11 cellular contexts compared by ENCODE assay signal in genomic region chr17:74768763-74769114, GRCh38. TPM values are rescaled to one million over a fixed set of nuclear protein-coding genes. Genes with fewer than 3 reads are reported as not detected.
DNase-seq lines count a peak whose midpoint lies in the region; ATAC-seq lines count a peak whose summit lies in the region.
"Had no signal": no experiment of that assay in that cellular context is flagged by ENCODE, and none has a peak within 500 bp of the region (broad histone marks: within the 10 kb centered on the region; RNA-seq: fewer than 3 reads in every experiment).

No MANE protein-coding gene starts in this region.

- H3K4me3 Mint-ChIP-seq in stimulated activated naive CD8-positive, alpha-beta T cell treated with anti-CD3 and anti-CD28 coated beads, Interleukin-15, Interleukin-2, amounts not matched to agents 100 ng/mL and 50 ng/mL, for 24 hours, result no peak overlapping the region
- H3K4me3 Mint-ChIP-seq in naive thymus-derived CD4-positive, alpha-beta T cell, result no peak overlapping the region

- no peak for ATAC-seq in stimulated activated naive CD8-positive, alpha-beta T cell treated with anti-CD3 and anti-CD28 coated beads, Interleukin-15, Interleukin-2, amounts not matched to agents 100 U/mL and 50 U/mL, for 24 hours
- no peak for ATAC-seq in naive thymus-derived CD4-positive, alpha-beta T cell
- no peak for ATAC-seq in GM21717 (IDR thresholded peaks at IDR 0.05; ENCODE audit: unreplicated experiment)
- no peak for ATAC-seq in esophagus mucosa
- ATAC-seq: activated CD4-positive, CD25-positive, alpha-beta regulatory T cell treated with anti-CD3 and anti-CD28 coated beads, Interleukin-2, amount 50 U/mL, for 24 hours had no signal

- CTCF ChIA-PET in naive thymus-derived CD4-positive, alpha-beta T cell (lab: Charles Lee), result interaction anchor here (1.2 to 11.7 kb wide), 5 partner anchors 13 to 112 kb away, joined by 3 to 165 read pairs (median 34); no protein-coding TSS in a partner anchor

- H3K27ac Mint-ChIP-seq in stimulated activated naive CD8-positive, alpha-beta T cell treated with anti-CD3 and anti-CD28 coated beads, Interleukin-15, Interleukin-2, amounts not matched to agents 100 ng/mL and 50 ng/mL, for 24 hours, result peak overlapping the region; percentile 79
- peak overlapping the region in 8 of 9 donors; percentile 57 to 93 (median 74) for H3K27ac Mint-ChIP-seq in naive thymus-derived CD4-positive, alpha-beta T cell

- H3K4me1 Mint-ChIP-seq in stimulated activated naive CD8-positive, alpha-beta T cell treated with anti-CD3 and anti-CD28 coated beads, Interleukin-15, Interleukin-2, amounts not matched to agents 100 ng/mL and 50 ng/mL, for 24 hours (ENCODE audit: low read depth), result peaks cover 18% of the 10 kb centered on the region
- peaks cover 7 to 38% (median 27%) of the 10 kb centered on the region in 7 donors for H3K4me1 Mint-ChIP-seq in naive thymus-derived CD4-positive, alpha-beta T cell

- POLR2A ChIA-PET in naive thymus-derived CD4-positive, alpha-beta T cell (lab: Charles Lee), result interaction anchor here (3.5 to 16.9 kb wide), 2 partner anchors 15 to 31 kb away, joined by 20 to 372 read pairs; partner anchors contain the start of genes NHERF1 and RAB37

- peak overlapping the region; percentile 19 for H3K27ac ChIP-seq in naive thymus-derived CD4-positive, alpha-beta T cell (ENCODE audit: low read depth, low read length)

- H3K36me3 ChIP-seq in naive thymus-derived CD4-positive, alpha-beta T cell (ENCODE audit: control insufficient read depth in 2 of 3, insufficient read depth in 3 of 3, low read length in 3 of 3), result peaks cover 12 to 97% (median 28%) of the 10 kb centered on the region in 3 experiments

- H3K9me3 ChIP-seq in naive thymus-derived CD4-positive, alpha-beta T cell (ENCODE audit: control insufficient read depth in 2 of 3, low read length in 3 of 3), result no peaks in the 10 kb centered on the region
- H3K9me3 ChIP-seq: BE2C had no signal

- no peak for DNase-seq in stimulated activated naive CD8-positive, alpha-beta T cell treated with anti-CD3 and anti-CD28 coated beads, Interleukin-15, Interleukin-2, amounts not matched to agents 100 U/mL and 50 U/mL, for 24 hours
- DNase-seq in cerebellar cortex (ENCODE audit: low spot score) (peak; percentile 35), NCI-H774 (lab: John Stamatoyannopoulos, UW) (no peak), inferior parietal cortex (ENCODE audit: extremely low spot score) (no peak)
- DNase-seq in naive thymus-derived CD4-positive, alpha-beta T cell, result no peak
- DNase-seq: BE2C; stimulated activated CD4-positive, alpha-beta T cell treated with anti-CD3 and anti-CD28 coated beads, Interleukin-4, amount 100 ng/mL, for 1 hour had no signal

- peaks cover 1 to 8% of the 10 kb centered on the region in 2 donors for H3K4me1 ChIP-seq in naive thymus-derived CD4-positive, alpha-beta T cell (ENCODE audit: control insufficient read depth in 2 of 2, insufficient read depth in 2 of 2, low read length in 2 of 2)

- intact Hi-C loops in naive thymus-derived CD4-positive, alpha-beta T cell (cut with micrococcal nuclease), result no loop called here

- peaks cover 40% of the 10 kb centered on the region for H3K36me3 Mint-ChIP-seq in stimulated activated naive CD8-positive, alpha-beta T cell treated with anti-CD3 and anti-CD28 coated beads, Interleukin-15, Interleukin-2, amounts not matched to agents 100 ng/mL and 50 ng/mL, for 24 hours (ENCODE audit: low read depth)
- H3K36me3 Mint-ChIP-seq in naive thymus-derived CD4-positive, alpha-beta T cell, result peaks cover 6 to 42% (median 17%) of the 10 kb centered on the region in 5 donors

- no peaks in the 10 kb centered on the region for H3K27me3 Mint-ChIP-seq in stimulated activated naive CD8-positive, alpha-beta T cell treated with anti-CD3 and anti-CD28 coated beads, Interleukin-15, Interleukin-2, amounts not matched to agents 100 ng/mL and 50 ng/mL, for 24 hours
- no peaks in the 10 kb centered on the region for H3K27me3 Mint-ChIP-seq in naive thymus-derived CD4-positive, alpha-beta T cell

- H3K4me3 ChIP-seq in naive thymus-derived CD4-positive, alpha-beta T cell (ENCODE audit: low read length), result no peak overlapping the region

- no peaks in the 10 kb centered on the region for H3K27me3 ChIP-seq in naive thymus-derived CD4-positive, alpha-beta T cell (ENCODE audit: control insufficient read depth in 2 of 2, insufficient read depth in 2 of 2, low read length in 2 of 2)
- H3K27me3 ChIP-seq: BE2C had no signal

- no peaks in the 10 kb centered on the region for H3K9me3 Mint-ChIP-seq in stimulated activated naive CD8-positive, alpha-beta T cell treated with anti-CD3 and anti-CD28 coated beads, Interleukin-15, Interleukin-2, amounts not matched to agents 100 ng/mL and 50 ng/mL, for 24 hours
- no peaks in the 10 kb centered on the region for H3K9me3 Mint-ChIP-seq in naive thymus-derived CD4-positive, alpha-beta T cell

RNA-seq across cellular contexts. Expression of gene NAT9, which starts 7.4 kb away (rescaled TPM):
- 10 to 100 TPM; 41.4 to 78.8 (median 56.9) TPM for total RNA-seq in naive thymus-derived CD4-positive, alpha-beta T cell
- polyA plus RNA-seq in naive thymus-derived CD4-positive, alpha-beta T cell, result 10 to 100 TPM; 16.8 to 37.9 TPM
- total RNA-seq in esophagus mucosa, result 14.6 TPM

RNA-seq across cellular contexts. Expression of gene NHERF1, which starts 20.3 kb away (rescaled TPM):
- total RNA-seq in naive thymus-derived CD4-positive, alpha-beta T cell, result 100 to 1,000 TPM in 4 of 5 experiments, 10 to 100 TPM in 1; 93.1 to 279 (median 156) TPM
- 100 to 1,000 TPM; 273 to 393 TPM for polyA plus RNA-seq in naive thymus-derived CD4-positive, alpha-beta T cell
- total RNA-seq in esophagus mucosa, result 297 TPM

RNA-seq across cellular contexts. Expression of gene RAB37, which starts 31.7 kb away (rescaled TPM):
- 10 to 100 TPM; 23.6 to 58.5 (median 34.4) TPM for total RNA-seq in naive thymus-derived CD4-positive, alpha-beta T cell
- 10 to 100 TPM; 30.4 to 30.7 TPM for polyA plus RNA-seq in naive thymus-derived CD4-positive, alpha-beta T cell
- total RNA-seq in esophagus mucosa, result 0.96 TPM

RNA-seq across cellular contexts. Expression of gene CD300LF, which starts 56.0 kb away (rescaled TPM):
- 10 to 100 TPM in 1 of 5 experiments, 1 to 10 TPM in 1, under 1 TPM in 2, not detected in 1; 0.46 to 41.0 (median 2.7) TPM for total RNA-seq in naive thymus-derived CD4-positive, alpha-beta T cell
- not detected for polyA plus RNA-seq in naive thymus-derived CD4-positive, alpha-beta T cell
- 0.40 TPM for total RNA-seq in esophagus mucosa

Comparison
In these comparisons a context has a peak if more than half of its experiments do, and no peak if none do; other contexts are left out.
1. RNA of gene RAB37, which starts 31.7 kb away (total RNA-seq): 23.6 to 58.5 TPM in naive thymus-derived CD4-positive, alpha-beta T cell; 0.96 TPM in esophagus mucosa (single experiment); every median in the first group is over 10 times any median in the second.